In the genomic region with DNA sequence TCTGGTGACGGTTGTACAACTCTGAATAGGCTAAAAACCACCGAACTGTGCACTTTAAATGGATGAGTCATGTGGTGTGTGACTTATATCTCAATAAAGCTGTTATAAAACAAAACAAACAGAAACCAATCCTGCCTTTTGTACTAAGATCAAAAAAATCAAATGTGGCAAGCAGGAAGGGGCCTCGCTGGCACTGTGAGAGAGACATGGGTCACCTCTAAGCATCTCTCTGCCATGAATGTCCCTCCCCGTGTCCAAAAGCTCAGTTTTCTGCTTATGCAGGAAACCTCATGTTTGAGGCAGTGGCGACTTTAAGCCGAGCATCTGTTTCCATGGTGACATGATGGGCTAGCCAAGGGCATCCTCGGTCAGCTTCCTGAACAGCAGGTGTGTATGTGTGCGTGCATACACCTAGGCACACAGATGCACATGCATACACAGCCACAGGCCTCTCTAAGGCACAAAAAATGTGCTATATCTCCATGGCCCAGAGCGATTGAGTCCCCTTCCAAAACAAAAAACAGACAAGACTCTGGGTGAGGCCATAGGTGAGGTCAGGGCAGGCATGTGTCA, we compare ENCODE assay signal across 9 cellular contexts. TPM values are rescaled to one million over a fixed set of nuclear protein-coding genes. Genes with fewer than 3 reads are reported as not detected.
DNase-seq lines count a peak whose midpoint lies in the region; ATAC-seq lines count a peak whose summit lies in the region.
"Had no signal": no experiment of that assay in that cellular context is flagged by ENCODE, and none has a peak within 500 bp of the region (broad histone marks: within the 10 kb centered on the region; RNA-seq: fewer than 3 reads in every experiment).

No MANE protein-coding gene starts in this region.

- peaks cover 26 to 34% (median 32%) of the 10 kb centered on the region in 3 donors for H3K4me1 Mint-ChIP-seq in T-cell
- peaks cover under 1% of the 10 kb centered on the region for H3K4me1 Mint-ChIP-seq in central memory CD8-positive, alpha-beta T cell

- peak; percentile 43 to 80 (median 58) for ATAC-seq in T-cell (replicated peaks in 1 of 4)
- peak; percentile 40 for ATAC-seq in central memory CD8-positive, alpha-beta T cell (replicated peaks; ENCODE audit: extremely low read depth, poor library complexity, severe bottlenecking)
- no peak for ATAC-seq in GM21723 (IDR thresholded peaks at IDR 0.05; ENCODE audit: unreplicated experiment)

- H3K36me3 Mint-ChIP-seq in T-cell = peaks cover 11% of the 10 kb centered on the region
- no peaks in the 10 kb centered on the region for H3K36me3 Mint-ChIP-seq in central memory CD8-positive, alpha-beta T cell (ENCODE audit: insufficient read depth)

- H3K27ac Mint-ChIP-seq in T-cell = peak overlapping the region; percentile 58 to 82
- H3K27ac Mint-ChIP-seq in central memory CD8-positive, alpha-beta T cell (ENCODE audit: low read depth) = no peak overlapping the region

- POLR2A ChIA-PET in T-cell (lab: Charles Lee) = no interaction called here

- H3K9me3 Mint-ChIP-seq in T-cell = no peaks in the 10 kb centered on the region
- no peaks in the 10 kb centered on the region for H3K9me3 Mint-ChIP-seq in central memory CD8-positive, alpha-beta T cell

- DNase-seq in NCI-H2227 (lab: John Stamatoyannopoulos, UW; ENCODE audit: unreplicated experiment) = peak; percentile 11
- DNase-seq in NCI-H2227 treated with DMSO at 0.1 percent for 48 hours (lab: John Stamatoyannopoulos, UW) = no peak
- no peak for DNase-seq in T-cell
- no peak for DNase-seq in central memory CD8-positive, alpha-beta T cell (ENCODE audit: low spot score in 2 of 2)
- peak; percentile 56 for DNase-seq in renal cortical epithelial cell (ENCODE audit: low read depth)
- no peak for DNase-seq in NCI-H510A (lab: John Stamatoyannopoulos, UW)
- DNase-seq in NCI-H2171 treated with DMSO at 0.1 percent for 48 hours (lab: John Stamatoyannopoulos, UW) = no peak
- DNase-seq: NCI-H187 treated with DMSO at 0.1 percent for 48 hours had no signal

- CTCF ChIA-PET in T-cell (lab: Charles Lee) = no interaction called here

- H3K4me3 Mint-ChIP-seq in T-cell = peak overlapping the region in 1 of 3 donors; percentile 21
- H3K4me3 Mint-ChIP-seq in central memory CD8-positive, alpha-beta T cell = no peak overlapping the region

- H3K27me3 Mint-ChIP-seq in T-cell = no peaks in the 10 kb centered on the region
- H3K27me3 Mint-ChIP-seq in central memory CD8-positive, alpha-beta T cell = no peaks in the 10 kb centered on the region

RNA-seq across cellular contexts. Expression of a gene that starts 44.4 kb away (rescaled TPM):
- total RNA-seq in T-cell = 100 to 1,000 TPM; 134 to 231 (median 204) TPM
- 119 and 198 TPM in 2 replicates for total RNA-seq in renal cortical epithelial cell

RNA-seq across cellular contexts. Expression of a gene that starts 49.9 kb away (rescaled TPM):
- total RNA-seq in T-cell (10 to 100 TPM; 17.4 to 45.3 (median 43.7) TPM), renal cortical epithelial cell (9.9 and 12.7 TPM in 2 replicates)

RNA-seq across cellular contexts. Expression of a gene that starts 58.6 kb away (rescaled TPM):
- total RNA-seq in T-cell (1 to 10 TPM; 5.6 to 7.2 (median 6.1) TPM), renal cortical epithelial cell (3.0 and 6.5 TPM in 2 replicates)

Comparison
In these comparisons a context has a peak if more than half of its experiments do, and no peak if none do; other contexts are left out.
1. DNase-seq: peak in NCI-H2227 (single experiment) and renal cortical epithelial cell (single experiment); none in NCI-H2227 treated with DMSO at 0.1 percent for 48 hours (single experiment), T-cell (0 of 34), central memory CD8-positive, alpha-beta T cell (0 of 2), NCI-H510A (single experiment) and NCI-H2171 treated with DMSO at 0.1 percent for 48 hours (single experiment).